In the genomic region with DNA sequence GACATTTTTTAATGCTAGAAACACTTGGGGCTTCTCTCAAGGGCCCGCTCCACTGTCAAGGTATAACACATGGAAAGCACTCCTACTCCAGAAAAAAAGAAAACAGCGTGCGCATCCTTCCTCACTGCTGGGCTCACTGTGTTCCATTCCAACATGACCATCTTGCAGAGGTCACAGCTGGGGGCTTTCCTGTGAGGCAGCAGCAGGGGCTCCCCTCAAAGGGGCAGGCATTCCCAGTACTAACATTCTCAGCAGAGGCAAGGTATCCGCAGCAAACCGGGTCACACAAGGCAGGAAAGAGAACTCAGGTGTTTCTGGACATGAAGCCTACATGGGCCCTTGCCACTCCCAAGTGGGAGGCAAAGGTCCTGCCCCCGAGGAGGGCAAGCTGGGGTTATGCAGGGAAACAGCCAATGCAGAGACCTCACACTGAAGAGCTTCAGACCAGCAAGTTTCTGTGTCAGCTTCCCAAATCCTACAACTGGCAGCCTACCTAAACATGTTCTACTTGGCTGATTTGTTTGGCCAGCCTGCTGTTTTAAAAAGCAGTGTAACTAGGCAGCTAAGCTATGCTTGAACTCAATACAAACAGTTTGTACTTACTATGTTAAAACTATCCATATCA, we compare ENCODE assay signal across 25 cellular contexts. TPM values are rescaled to one million over a fixed set of nuclear protein-coding genes. Genes with fewer than 3 reads are reported as not detected.
A peak's percentile ranks its signal among the peaks of the same experiment; 100 is the strongest.
DNase-seq lines count a peak whose midpoint lies in the region; ATAC-seq, FAIRE-seq and TF ChIP-seq lines count a peak whose summit lies in the region.
"Had no signal": no experiment of that assay in that cellular context is flagged by ENCODE, and none has a peak within 500 bp of the region (broad histone marks: within the 10 kb centered on the region; RNA-seq: fewer than 3 reads in every experiment).

No MANE protein-coding gene starts in this region.

- H3K4me3 ChIP-seq in kidney (ENCODE audit: low read length in 2 of 2): no peak overlapping the region
- H3K4me3 ChIP-seq: A549, breast epithelium, left lung, upper lobe of left lung had no signal

- H3K27ac Mint-ChIP-seq in activated naive CD4-positive, alpha-beta T cell treated with anti-CD3 and anti-CD28 coated beads, Interleukin-2, amount 50 U/mL, for 72 hours: peak overlapping the region; percentile 6 to 80
- peak overlapping the region; percentile 29 for H3K27ac Mint-ChIP-seq in dendritic cell treated with granulocyte-macrophage colony-stimulating factor and Interleukin-4, amounts not matched to agents 40 ng/mL and 50 ng/mL, for 4 days
- H3K27ac Mint-ChIP-seq: natural killer cell treated with Interleukin-12 subunit alpha and Interleukin-12 subunit beta and Interleukin-15 and Interleukin-18, amount 100 ng/mL, for 72 hours had no signal

- FAIRE-seq in kidney (lab: Jason Lieb, UNC) (no peak), urothelium cell line (lab: Jason Lieb, UNC) (no peak)
- FAIRE-seq: A549, endometrium, G401.6 had no signal

- intact Hi-C loops in dendritic cell treated with granulocyte-macrophage colony-stimulating factor and Interleukin-4, amounts not matched to agents 40 ng/mL and 50 ng/mL, for 4 days (cut with micrococcal nuclease): no loop called here
- intact Hi-C loops in kidney (cut with DNase I): no loop called here

- no peak for TF ChIP-seq CTCF in kidney (IDR thresholded peaks at IDR 0.05; ENCODE audit: borderline replicate concordance, extremely low read depth, insufficient read depth)
- TF ChIP-seq CTCF in GM13976 (IDR thresholded peaks at IDR 0.05; ENCODE audit: borderline replicate concordance, control extremely low read depth, extremely low read depth, insufficient read depth, missing control alignments): no peak

- H3K36me3 Mint-ChIP-seq in activated naive CD4-positive, alpha-beta T cell treated with anti-CD3 and anti-CD28 coated beads, Interleukin-2, amount 50 U/mL, for 72 hours: peaks cover 8 to 36% of the 10 kb centered on the region in 2 donors
- H3K36me3 Mint-ChIP-seq in dendritic cell treated with granulocyte-macrophage colony-stimulating factor and Interleukin-4, amounts not matched to agents 40 ng/mL and 50 ng/mL, for 4 days (ENCODE audit: low read depth): peaks cover under 1% of the 10 kb centered on the region

- peaks cover 1 to 8% of the 10 kb centered on the region in 2 donors for H3K4me1 ChIP-seq in kidney (ENCODE audit: control insufficient read depth in 1 of 2, insufficient read depth in 1 of 2, low read depth in 1 of 2, low read length in 2 of 2)
- H3K4me1 ChIP-seq: breast epithelium had no signal

- no peak overlapping the region for H3K4me3 Mint-ChIP-seq in dendritic cell treated with granulocyte-macrophage colony-stimulating factor and Interleukin-4, amounts not matched to agents 40 ng/mL and 50 ng/mL, for 4 days
- H3K4me3 Mint-ChIP-seq: activated T-cell treated with anti-CD3 and anti-CD28 coated beads, Interleukin-2, amount 50 U/mL, for 4 hours; natural killer cell treated with Interleukin-12 subunit alpha and Interleukin-12 subunit beta and Interleukin-15 and Interleukin-18, amount 100 ng/mL, for 72 hours had no signal

- no peaks in the 10 kb centered on the region for H3K9me3 Mint-ChIP-seq in activated naive CD4-positive, alpha-beta T cell treated with anti-CD3 and anti-CD28 coated beads, Interleukin-2, amount 50 U/mL, for 72 hours
- no peaks in the 10 kb centered on the region for H3K9me3 Mint-ChIP-seq in dendritic cell treated with granulocyte-macrophage colony-stimulating factor and Interleukin-4, amounts not matched to agents 40 ng/mL and 50 ng/mL, for 4 days
- H3K9me3 Mint-ChIP-seq: activated T-cell treated with anti-CD3 and anti-CD28 coated beads, Interleukin-2, amount 50 U/mL, for 4 hours; natural killer cell treated with Interleukin-12 subunit alpha and Interleukin-12 subunit beta and Interleukin-15 and Interleukin-18, amount 100 ng/mL, for 72 hours had no signal

- ATAC-seq in activated naive CD4-positive, alpha-beta T cell treated with anti-CD3 and anti-CD28 coated beads, Interleukin-2, amount 50 U/mL, for 72 hours: no peak
- ATAC-seq: A549; activated T-cell treated with anti-CD3 and anti-CD28 coated beads, Interleukin-2, amount 50 U/mL, for 4 hours; left lung; natural killer cell treated with Interleukin-12 subunit alpha and Interleukin-12 subunit beta and Interleukin-15 and Interleukin-18, amount 100 ng/mL, for 72 hours had no signal

- H3K27ac ChIP-seq in kidney (ENCODE audit: low read depth in 2 of 2, low read length in 2 of 2): no peak overlapping the region
- H3K27ac ChIP-seq: A549, breast epithelium, left lung, upper lobe of left lung had no signal

- H3K4me1 Mint-ChIP-seq in dendritic cell treated with granulocyte-macrophage colony-stimulating factor and Interleukin-4, amounts not matched to agents 40 ng/mL and 50 ng/mL, for 4 days (ENCODE audit: low read depth): peaks cover 34% of the 10 kb centered on the region

- no peak overlapping the region for H3K9ac ChIP-seq in kidney (ENCODE audit: low read length in 2 of 2)

- no peaks in the 10 kb centered on the region for H3K9me3 ChIP-seq in kidney (ENCODE audit: control insufficient read depth in 1 of 2, low read length in 2 of 2)
- H3K9me3 ChIP-seq: A549, BE2C, breast epithelium, left lung, upper lobe of left lung had no signal

- DNase-seq in activated naive CD4-positive, alpha-beta T cell treated with anti-CD3 and anti-CD28 coated beads, Interleukin-2, amount 50 U/mL, for 72 hours (ENCODE audit: low spot score in 2 of 2): no peak
- DNase-seq in activated naive CD4-positive, alpha-beta T cell (lab: John Stamatoyannopoulos, UW): no peak
- DNase-seq in kidney: peak; percentile 44
- peak; percentile 45 for DNase-seq in smooth muscle cell of the brain vasculature (ENCODE audit: low read depth, low spot score)
- DNase-seq in GM13976 (ENCODE audit: low spot score): no peak
- no peak for DNase-seq in NCI-H2227 treated with DMSO at 0.1 percent for 48 hours (lab: John Stamatoyannopoulos, UW)
- DNase-seq in urothelium cell line (ENCODE audit: low spot score): no peak
- DNase-seq: activated naive CD4-positive, alpha-beta T cell treated with Interleukin-2 at 50 U/mL for 16 hours; activated T-cell treated with anti-CD3 and anti-CD28 coated beads, Interleukin-2, amount 50 U/mL, for 4 hours; amygdala; BE2C; cortex of kidney; glutamatergic neuron; GOT3; Karpas-422; left lung; NCI-H1694; NCI-H526 treated with DMSO at 0.1 percent for 48 hours; upper lobe of left lung had no signal

- H3K36me3 ChIP-seq in kidney (ENCODE audit: control insufficient read depth in 1 of 2, insufficient read depth in 2 of 2, low read length in 2 of 2): peaks cover 0 to 6% of the 10 kb centered on the region in 2 donors
- H3K36me3 ChIP-seq: breast epithelium, left lung, upper lobe of left lung had no signal

- no peaks in the 10 kb centered on the region for H3K27me3 Mint-ChIP-seq in dendritic cell treated with granulocyte-macrophage colony-stimulating factor and Interleukin-4, amounts not matched to agents 40 ng/mL and 50 ng/mL, for 4 days
- H3K27me3 Mint-ChIP-seq: natural killer cell treated with Interleukin-12 subunit alpha and Interleukin-12 subunit beta and Interleukin-15 and Interleukin-18, amount 100 ng/mL, for 72 hours had no signal

- in situ Hi-C loops in GM13976 (cut with MboI; ENCODE audit: low sequenced_read_pairs, unreplicated experiment): no loop called here

RNA-seq across cellular contexts. Expression of a gene that starts 6.4 kb away (rescaled TPM):
- 100 to 1,000 TPM in 1 of 2 donors, 10 to 100 TPM in 1; 57.3 to 131 TPM for total RNA-seq in activated naive CD4-positive, alpha-beta T cell treated with anti-CD3 and anti-CD28 coated beads, Interleukin-2, amount 50 U/mL, for 72 hours
- 21.2 TPM for total RNA-seq in kidney
- 49.6 TPM for polyA plus RNA-seq in kidney (ENCODE audit: insufficient read depth, low read depth, low replicate concordance)

Comparison
In these comparisons a context has a peak if more than half of its experiments do, and no peak if none do; other contexts are left out.
1. DNase-seq: peak in kidney (single experiment) and smooth muscle cell of the brain vasculature (single experiment); none in activated naive CD4-positive, alpha-beta T cell treated with anti-CD3 and anti-CD28 coated beads, Interleukin-2, amount 50 U/mL, for 72 hours (0 of 2), activated naive CD4-positive, alpha-beta T cell (0 of 4), GM13976 (single experiment), NCI-H2227 treated with DMSO at 0.1 percent for 48 hours (single experiment) and urothelium cell line (single experiment).